In the genomic region with DNA sequence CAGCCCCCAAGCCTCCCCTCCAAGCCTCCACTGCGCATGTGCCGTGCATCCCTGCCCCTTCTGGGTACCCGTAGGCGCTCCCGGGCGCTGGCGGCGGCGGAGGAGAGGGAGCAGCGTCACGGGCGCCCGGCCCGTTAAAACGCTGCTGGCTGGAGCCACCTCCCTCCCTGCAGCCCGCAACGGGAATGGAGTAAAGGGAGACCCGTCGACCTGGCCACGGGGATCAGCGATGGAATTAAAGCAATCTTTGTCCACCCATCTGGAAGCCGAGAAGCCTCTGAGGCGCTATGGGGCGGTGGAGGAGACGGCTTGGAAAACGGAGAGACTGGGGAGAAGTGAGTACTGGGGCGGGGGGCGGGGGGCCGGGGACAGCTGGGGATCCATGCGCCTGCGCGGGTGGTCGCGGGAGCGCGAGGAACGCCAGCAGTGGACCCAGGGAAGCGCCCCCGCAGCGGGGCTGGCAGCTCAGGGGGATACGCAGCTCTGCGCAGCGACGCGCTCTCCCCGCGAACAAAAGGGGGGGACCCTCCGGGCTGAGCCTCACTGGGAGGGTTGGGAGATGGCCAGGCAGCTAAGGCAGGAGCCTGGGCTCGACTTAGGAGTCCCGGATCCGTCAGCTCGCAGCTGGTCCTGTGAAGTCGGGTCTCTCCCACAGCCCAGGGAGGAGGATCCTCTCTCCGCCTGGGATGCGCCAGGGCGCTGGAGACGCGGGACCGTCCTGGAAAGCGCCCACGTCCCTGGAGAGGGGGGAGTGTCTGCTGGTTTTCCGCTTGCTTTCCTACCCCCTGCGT, we compare ENCODE assay signal across 8 cellular contexts. TPM values are rescaled to one million over a fixed set of nuclear protein-coding genes. Genes with fewer than 3 reads are reported as not detected.
DNase-seq lines count a peak whose midpoint lies in the region; ATAC-seq and TF ChIP-seq lines count a peak whose summit lies in the region.

A gene (plus strand): TSS at position 164 of the 791 bp plus-strand sequence. CDS start 66 bp downstream, at position 230.

- H3K27ac ChIP-seq in RWPE1 (peak within 1 kb of the TSS; percentile 52), gastroesophageal sphincter (peak within 1 kb of the TSS; percentile 36 to 92 (median 86)), neural cell (ENCODE audit: low read length) (peak within 1 kb of the TSS; percentile 93), stomach (peak within 1 kb of the TSS; percentile 23 to 84 (median 81))

- H3K4me2 ChIP-seq in neural cell (ENCODE audit: low read length), result peak within 1 kb of the TSS; percentile 98

- H3K36me3 ChIP-seq in gastroesophageal sphincter (no peaks in the 10 kb centered on the region), neural cell (ENCODE audit: insufficient read depth, low read length) (no peaks in the 10 kb centered on the region), stomach (no peaks in the 10 kb centered on the region)

- TF ChIP-seq POLR2A in gastroesophageal sphincter (IDR thresholded peaks at IDR 0.05) (peak; percentile 54 to 69), stomach (IDR thresholded peaks at IDR 0.05) (no peak)

- H3K4me1 ChIP-seq in gastroesophageal sphincter (peaks cover 0 to 37% (median 0%) of the 10 kb centered on the region in 3 donors), stomach (peaks cover 0 to 36% (median 27%) of the 10 kb centered on the region in 4 donors)

- DNase-seq in GM13977 (ENCODE audit: low spot score), result peak; percentile 26
- DNase-seq in RWPE1 (ENCODE audit: low spot score), result peak; percentile 44
- DNase-seq in stomach, result peak; percentile 59
- DNase-seq in OCI-M1 (lab: John Stamatoyannopoulos, UW), result no peak

- POLR2A ChIA-PET in RWPE1 (lab: Yijun Ruan, JAX; ENCODE audit: low non-redundant PET), result interaction anchor here (0.6 kb wide), 1 partner anchor 258 kb away, joined by 3 read pairs; no protein-coding TSS in a partner anchor

- ATAC-seq in gastroesophageal sphincter (peak; percentile 92), HG03025 (IDR thresholded peaks at IDR 0.05; ENCODE audit: low FRiP score, unreplicated experiment) (no peak)

- H3K9ac ChIP-seq in neural cell (ENCODE audit: low read length), result peak within 1 kb of the TSS; percentile 92

- no peaks in the 10 kb centered on the region for H3F3A ChIP-seq in neural cell (ENCODE audit: insufficient read depth, low read length, poor library complexity, severe bottlenecking)

- no peaks in the 10 kb centered on the region for H3K36me3 Mint-ChIP-seq in activated naive CD4-positive, alpha-beta T cell treated with anti-CD3 and anti-CD28 coated beads, Interleukin-2, amount 50 U/mL, for 24 hours

- H3K27me3 ChIP-seq in gastroesophageal sphincter (no peaks in the 10 kb centered on the region), neural cell (ENCODE audit: insufficient read depth, low read depth, low read length) (no peaks in the 10 kb centered on the region), stomach (peaks cover 0 to 17% (median 10%) of the 10 kb centered on the region in 3 donors)

- H3K27ac Mint-ChIP-seq in activated naive CD4-positive, alpha-beta T cell treated with anti-CD3 and anti-CD28 coated beads, Interleukin-2, amount 50 U/mL, for 24 hours, result peak within 1 kb of the TSS; percentile 44

- H3K9me2 ChIP-seq in neural cell (ENCODE audit: insufficient read depth, low read length), result no peaks in the 10 kb centered on the region

- in situ Hi-C loops in GM13977 (cut with MboI; ENCODE audit: low pct_unique_long_range_greater_than_20kb, low sequenced_read_pairs, unreplicated experiment), result loop anchor here (25.0 kb wide), 1 partner anchor 278 kb away; no protein-coding TSS in a partner anchor

- no peaks in the 10 kb centered on the region for H3K9me3 ChIP-seq in gastroesophageal sphincter
- no peaks in the 10 kb centered on the region for H3K9me3 ChIP-seq in neural cell (ENCODE audit: low read length)
- H3K9me3 ChIP-seq in stomach, result no peaks in the 10 kb centered on the region

- H3K27me3 Mint-ChIP-seq in activated naive CD4-positive, alpha-beta T cell treated with anti-CD3 and anti-CD28 coated beads, Interleukin-2, amount 50 U/mL, for 24 hours, result peaks cover 16% of the 10 kb centered on the region

- no peaks in the 10 kb centered on the region for H3K9me3 Mint-ChIP-seq in activated naive CD4-positive, alpha-beta T cell treated with anti-CD3 and anti-CD28 coated beads, Interleukin-2, amount 50 U/mL, for 24 hours

- H3K4me3 ChIP-seq in gastroesophageal sphincter (peak within 1 kb of the TSS; percentile 57 to 89), neural cell (ENCODE audit: low read length) (peak within 1 kb of the TSS; percentile 88), stomach (peak within 1 kb of the TSS; percentile 67 to 83 (median 75))

- intact Hi-C loops in stomach (cut with DNase I; ENCODE audit: low total_unique reads), result no loop called here

- no peak for TF ChIP-seq RAD21 in neural cell (conservative IDR thresholded peaks at IDR 0.05)

- H3K4me1 Mint-ChIP-seq in activated naive CD4-positive, alpha-beta T cell treated with anti-CD3 and anti-CD28 coated beads, Interleukin-2, amount 50 U/mL, for 24 hours, result peaks cover 22% of the 10 kb centered on the region

- H3K79me2 ChIP-seq in neural cell (replicated peaks; ENCODE audit: insufficient read depth, low read length), result peaks cover 27% of the 10 kb centered on the region

- CTCF ChIA-PET in RWPE1 (lab: Yijun Ruan, JAX), result no interaction called here

- peak within 1 kb of the TSS; percentile 84 for H3K4me3 Mint-ChIP-seq in activated naive CD4-positive, alpha-beta T cell treated with anti-CD3 and anti-CD28 coated beads, Interleukin-2, amount 50 U/mL, for 24 hours

- WGBS in gastroesophageal sphincter (ENCODE audit: low coverage in 1 of 2), 2 donors, result 0% methylated on average over 2 to 4 of the region's 63 CpGs
- WGBS in stomach, 5 donors, result 0 to 2% (median 1%) methylated on average over 35 to 63 of the region's 63 CpGs

- TF ChIP-seq CTCF in GM13977 (IDR thresholded peaks at IDR 0.05; ENCODE audit: extremely low read depth, insufficient read depth, missing control alignments), result no peak
- TF ChIP-seq CTCF in RWPE1 (conservative IDR thresholded peaks at IDR 0.05; ENCODE audit: low read depth), result no peak
- TF ChIP-seq CTCF in gastroesophageal sphincter (IDR thresholded peaks at IDR 0.05), result no peak
- no peak for TF ChIP-seq CTCF in neural cell (IDR thresholded peaks at IDR 0.05; ENCODE audit: poor library complexity, severe bottlenecking)
- no peak for TF ChIP-seq CTCF in stomach (IDR thresholded peaks at IDR 0.05)

- no peaks in the 10 kb centered on the region for H4K20me1 ChIP-seq in neural cell (ENCODE audit: insufficient read depth)

- H2AFZ ChIP-seq in neural cell (ENCODE audit: low read depth, low read length), result peak within 1 kb of the TSS; percentile 99

- no peak for TF ChIP-seq EP300 in gastroesophageal sphincter (IDR thresholded peaks at IDR 0.05)
- peak; percentile 55 for TF ChIP-seq EP300 in neural cell (conservative IDR thresholded peaks at IDR 0.05; ENCODE audit: poor library complexity, severe bottlenecking)
- no peak for TF ChIP-seq EP300 in stomach (IDR thresholded peaks at IDR 0.05)

TF ChIP-seq in neural cell, 6 proteins besides CTCF, POLR2A, EP300 and RAD21:
- TF ChIP-seq MXI1 (conservative IDR thresholded peaks at IDR 0.05; ENCODE audit: poor library complexity, severe bottlenecking) (peak; percentile 47), TAF1 (IDR thresholded peaks at IDR 0.05; ENCODE audit: low read depth) (peak; percentile 62), SMC3 (conservative IDR thresholded peaks at IDR 0.05; ENCODE audit: poor library complexity) (peak; percentile 28), POLR2AphosphoS5 (IDR thresholded peaks at IDR 0.05) (peak; percentile 88), EZH2 (IDR thresholded peaks at IDR 0.05; ENCODE audit: borderline replicate concordance, insufficient read depth, low read length, poor library complexity, severe bottlenecking) (no peak)
- TF ChIP-seq, protein P1, sequence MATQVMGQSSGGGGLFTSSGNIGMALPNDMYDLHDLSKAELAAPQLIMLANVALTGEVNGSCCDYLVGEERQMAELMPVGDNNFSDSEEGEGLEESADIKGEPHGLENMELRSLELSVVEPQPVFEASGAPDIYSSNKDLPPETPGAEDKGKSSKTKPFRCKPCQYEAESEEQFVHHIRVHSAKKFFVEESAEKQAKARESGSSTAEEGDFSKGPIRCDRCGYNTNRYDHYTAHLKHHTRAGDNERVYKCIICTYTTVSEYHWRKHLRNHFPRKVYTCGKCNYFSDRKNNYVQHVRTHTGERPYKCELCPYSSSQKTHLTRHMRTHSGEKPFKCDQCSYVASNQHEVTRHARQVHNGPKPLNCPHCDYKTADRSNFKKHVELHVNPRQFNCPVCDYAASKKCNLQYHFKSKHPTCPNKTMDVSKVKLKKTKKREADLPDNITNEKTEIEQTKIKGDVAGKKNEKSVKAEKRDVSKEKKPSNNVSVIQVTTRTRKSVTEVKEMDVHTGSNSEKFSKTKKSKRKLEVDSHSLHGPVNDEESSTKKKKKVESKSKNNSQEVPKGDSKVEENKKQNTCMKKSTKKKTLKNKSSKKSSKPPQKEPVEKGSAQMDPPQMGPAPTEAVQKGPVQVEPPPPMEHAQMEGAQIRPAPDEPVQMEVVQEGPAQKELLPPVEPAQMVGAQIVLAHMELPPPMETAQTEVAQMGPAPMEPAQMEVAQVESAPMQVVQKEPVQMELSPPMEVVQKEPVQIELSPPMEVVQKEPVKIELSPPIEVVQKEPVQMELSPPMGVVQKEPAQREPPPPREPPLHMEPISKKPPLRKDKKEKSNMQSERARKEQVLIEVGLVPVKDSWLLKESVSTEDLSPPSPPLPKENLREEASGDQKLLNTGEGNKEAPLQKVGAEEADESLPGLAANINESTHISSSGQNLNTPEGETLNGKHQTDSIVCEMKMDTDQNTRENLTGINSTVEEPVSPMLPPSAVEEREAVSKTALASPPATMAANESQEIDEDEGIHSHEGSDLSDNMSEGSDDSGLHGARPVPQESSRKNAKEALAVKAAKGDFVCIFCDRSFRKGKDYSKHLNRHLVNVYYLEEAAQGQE (IDR thresholded peaks at IDR 0.05; ENCODE audit: borderline replicate concordance), result peak; percentile 67

RNA-seq across cellular contexts. Expression of the gene that starts here (rescaled TPM):
- total RNA-seq in gastroesophageal sphincter (100 to 1,000 TPM in 2 of 4 donors, 10 to 100 TPM in 2; 84.5 to 135 (median 101) TPM), stomach (10 to 100 TPM in 4 of 5 donors, 1 to 10 TPM in 1; 4.6 to 99.5 (median 22.6) TPM)
- polyA plus RNA-seq in neural cell (149 and 223 TPM in 2 replicates), stomach (10 to 100 TPM; 19.0 to 30.9 (median 29.5) TPM)
- polyA minus RNA-seq in neural cell, result 162 and 163 TPM in 2 replicates

Comparison
In these comparisons a context has a peak if more than half of its experiments do, and no peak if none do; other contexts are left out.
1. POLR2A ChIP-seq: peak in gastroesophageal sphincter (2 of 2); none in stomach (0 of 4).
2. Peak in every context shown above with its lines, with median percentiles within 50 percentile points of each other: H3K27ac ChIP-seq and H3K4me3 ChIP-seq.